In genomic region chr17:33291248-33292183, GRCh38 we compare ENCODE assay signal across 8 cellular contexts. TPM values are rescaled to one million over a fixed set of nuclear protein-coding genes. Genes with fewer than 3 reads are reported as not detected.
A peak's percentile ranks its signal among the peaks of the same experiment; 100 is the strongest.
DNase-seq lines count a peak whose midpoint lies in the region; ATAC-seq and TF ChIP-seq lines count a peak whose summit lies in the region.

No MANE protein-coding gene starts in this region.

- TF ChIP-seq CTCF in epithelial cell of esophagus (IDR thresholded peaks at IDR 0.05; ENCODE audit: insufficient read depth, low read depth, low read length, missing control alignments) (no peak), neural crest cell (conservative IDR thresholded peaks at IDR 0.05) (peak; percentile 32)

- DNase-seq in D341Med (ENCODE audit: low spot score), result peak; percentile 81
- peak; percentile 60 for DNase-seq in NOMO-1 treated with dmso at 0.1 percent for 144 hours (lab: John Stamatoyannopoulos, UW; ENCODE audit: unreplicated experiment)
- DNase-seq in epithelial cell of esophagus (ENCODE audit: low read depth), result peak; percentile 39
- peak; percentile 14 for DNase-seq in neural crest cell (ENCODE audit: low read depth, low spot score)
- no peak for DNase-seq in occipital lobe (lab: John Stamatoyannopoulos, UW)
- DNase-seq in stimulated activated CD4-positive, alpha-beta T cell treated with anti-CD3 and anti-CD28 coated beads, Interleukin-12 subunit alpha, Interleukin-12 subunit beta, amount 100 ng/mL, for 4 hours, result no peak

- H3K36me3 Mint-ChIP-seq in neural crest cell (ENCODE audit: low read depth), result no peaks in the 10 kb centered on the region

- peak overlapping the region; percentile 37 for H3K4me3 ChIP-seq in epithelial cell of esophagus (ENCODE audit: low read length)

- ATAC-seq in GM21529 (IDR thresholded peaks at IDR 0.05; ENCODE audit: unreplicated experiment), result no peak
- no peak for ATAC-seq in GM18505 (IDR thresholded peaks at IDR 0.05; ENCODE audit: unreplicated experiment)

- H3K27ac Mint-ChIP-seq in neural crest cell (ENCODE audit: unreplicated experiment), result no peak overlapping the region

- no peak for TF ChIP-seq POLR2A in GM18505 (IDR thresholded peaks at IDR 0.05; ENCODE audit: borderline replicate concordance, extremely low read depth, insufficient read depth, insufficient read length)

- peak overlapping the region; percentile 88 for H3K4me3 Mint-ChIP-seq in neural crest cell

- peaks cover 15% of the 10 kb centered on the region for H3K4me1 Mint-ChIP-seq in neural crest cell

- H3K27me3 Mint-ChIP-seq in neural crest cell (ENCODE audit: low read depth), result peaks cover 89% of the 10 kb centered on the region

- no peaks in the 10 kb centered on the region for H3K9me3 Mint-ChIP-seq in neural crest cell

RNA-seq across cellular contexts. Expression of gene ASIC2, which starts 1.6 kb away (rescaled TPM):
- total RNA-seq in neural crest cell (0.12 TPM in 1 of 2 replicates, not detected in the other), occipital lobe (13.1 TPM)

Comparison
In these comparisons a context has a peak if more than half of its experiments do, and no peak if none do; other contexts are left out.
1. DNase-seq: peak in D341Med (single experiment), NOMO-1 treated with dmso at 0.1 percent for 144 hours (single experiment), epithelial cell of esophagus (single experiment) and neural crest cell (single experiment); none in occipital lobe (single experiment) and stimulated activated CD4-positive, alpha-beta T cell treated with anti-CD3 and anti-CD28 coated beads, Interleukin-12 subunit alpha, Interleukin-12 subunit beta, amount 100 ng/mL, for 4 hours (single experiment).
2. RNA of gene ASIC2, which starts 1.6 kb away (total RNA-seq): 13.1 TPM in occipital lobe (single experiment); 0.12 TPM in neural crest cell; every median in the first group is over 10 times any median in the second.